In genomic region chr5:150257424-150257823, GRCh38 we compare ENCODE assay signal across 21 cellular contexts. TPM values are rescaled to one million over a fixed set of nuclear protein-coding genes. Genes with fewer than 3 reads are reported as not detected.
"Had no signal": no experiment of that assay in that cellular context is flagged by ENCODE, and none has a peak within 500 bp of the region (broad histone marks: within the 10 kb centered on the region; RNA-seq: fewer than 3 reads in every experiment).

No MANE protein-coding gene starts in this region.

- H3K4me3 ChIP-seq: esophagus squamous epithelium, gastroesophageal sphincter, left ventricle myocardium inferior, sigmoid colon, skin epidermis, stomach, thoracic aorta, transverse colon had no signal

- H3K4me1 ChIP-seq: left ventricle myocardium inferior, sigmoid colon, transverse colon had no signal

- DNase-seq: effector memory CD8-positive, alpha-beta T cell; esophagus squamous epithelium; foreskin fibroblast; glutamatergic neuron; left ventricle myocardium inferior; mesendoderm; naive thymus-derived CD4-positive, alpha-beta T cell; nephron progenitor cell; sigmoid colon; stimulated activated CD4-positive, alpha-beta T cell treated with anti-CD3 and anti-CD28 coated beads, Interleukin-12 subunit alpha, Interleukin-12 subunit beta, amount 100 ng/mL, for 4 hours; stimulated activated naive CD4-positive, alpha-beta T cell; stomach; substantia nigra; transverse colon had no signal

- ATAC-seq: effector memory CD8-positive, alpha-beta T cell; gastroesophageal sphincter; naive thymus-derived CD4-positive, alpha-beta T cell had no signal

- H3K27me3 ChIP-seq: esophagus squamous epithelium, gastroesophageal sphincter, sigmoid colon, stomach, transverse colon had no signal

- H3K9me3 ChIP-seq: esophagus squamous epithelium, gastroesophageal sphincter, left ventricle myocardium inferior, sigmoid colon, stomach, thoracic aorta, transverse colon had no signal

- H3K27ac ChIP-seq: esophagus squamous epithelium, gastroesophageal sphincter, left ventricle myocardium inferior, sigmoid colon, skin epidermis, stomach, thoracic aorta, transverse colon had no signal

- H3K36me3 ChIP-seq: esophagus squamous epithelium, gastroesophageal sphincter, left ventricle myocardium inferior, sigmoid colon, stomach, thoracic aorta, transverse colon had no signal

RNA-seq across cellular contexts. Expression of gene CAMK2A, which starts 32.1 kb away (rescaled TPM):
- total RNA-seq: epithelial cell of proximal tubule; lung microvascular endothelial cell; naive thymus-derived CD4-positive, alpha-beta T cell; osteocyte; pulmonary artery endothelial cell had no signal

RNA-seq across cellular contexts. Expression of gene ARSI, which starts 45.3 kb away (rescaled TPM):
- total RNA-seq: lung microvascular endothelial cell, pulmonary artery endothelial cell had no signal
